Comparison of ENCODE assay signal across 22 cellular contexts in the genomic region with DNA sequence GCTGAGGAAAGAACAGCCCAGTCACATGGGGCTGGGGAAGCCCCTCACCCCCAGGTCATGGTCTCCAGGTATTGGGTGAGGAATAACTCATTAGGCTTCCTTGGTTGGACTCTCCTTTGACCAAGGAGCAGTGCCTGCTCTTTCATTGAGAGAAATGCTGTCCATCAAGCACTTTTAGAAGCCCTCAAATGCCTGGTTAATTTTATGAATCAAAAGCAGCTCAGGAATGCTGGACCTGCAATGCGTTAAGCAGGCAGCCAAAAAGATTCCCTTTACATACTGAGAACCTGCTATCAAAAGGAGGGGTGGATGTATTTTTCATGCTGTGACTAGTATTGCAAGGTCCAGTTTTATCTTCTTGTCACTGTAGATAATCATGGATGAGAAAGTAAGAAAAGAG. TPM values are rescaled to one million over a fixed set of nuclear protein-coding genes. Genes with fewer than 3 reads are reported as not detected.
DNase-seq lines count a peak whose midpoint lies in the region; ATAC-seq and TF ChIP-seq lines count a peak whose summit lies in the region.
"Had no signal": no experiment of that assay in that cellular context is flagged by ENCODE, and none has a peak within 500 bp of the region (broad histone marks: within the 10 kb centered on the region; RNA-seq: fewer than 3 reads in every experiment).

No MANE protein-coding gene starts in this region.

- no peak for ATAC-seq in CD4-positive, alpha-beta T cell (ENCODE audit: poor library complexity)
- ATAC-seq in activated B cell treated with CpG ODN at 0.5 μM for 24 hours (ENCODE audit: low read depth) (no peak), HG02642 (IDR thresholded peaks at IDR 0.05; ENCODE audit: poor library complexity, unreplicated experiment) (no peak)
- ATAC-seq: GM23338 had no signal

- H3K27ac ChIP-seq in CD4-positive, alpha-beta T cell (ENCODE audit: low read depth, low read length) = no peak overlapping the region
- H3K27ac ChIP-seq in iPS-20b (ENCODE audit: low read length) = no peak overlapping the region
- H3K27ac ChIP-seq: BLaER1, SJCRH30 had no signal

- H3K27me3 Mint-ChIP-seq in CD4-positive, alpha-beta T cell = peaks cover 4% of the 10 kb centered on the region
- H3K27me3 Mint-ChIP-seq in activated B cell treated with CpG ODN at 0.5 μM for 24 hours (no peaks in the 10 kb centered on the region), type B pancreatic cell (peaks cover 11% of the 10 kb centered on the region)
- H3K27me3 Mint-ChIP-seq in activated CD4-positive, alpha-beta T cell treated with anti-CD3 and anti-CD28 coated beads, Interleukin-2, amount 10 ng/mL, durations not matched to agents 7 days and 5 days = peaks cover 3% of the 10 kb centered on the region

- H3K36me3 ChIP-seq in iPS-20b (ENCODE audit: insufficient read depth, low read depth, low read length) = peaks cover 13% of the 10 kb centered on the region
- H3K36me3 ChIP-seq: HAP-1, SJCRH30 had no signal

- H3K9me3 ChIP-seq in CD4-positive, alpha-beta T cell (ENCODE audit: control insufficient read depth, low read length) = no peaks in the 10 kb centered on the region
- H3K9me3 ChIP-seq in iPS-20b (ENCODE audit: insufficient read depth, low read depth, low read length) = no peaks in the 10 kb centered on the region
- H3K9me3 ChIP-seq: BLaER1, HAP-1, SJCRH30 had no signal

- H3K9ac ChIP-seq in iPS-20b (ENCODE audit: low read depth, low read length) = peak overlapping the region; percentile 31; the same call in 1 of the 2 replicates
- H3K9ac ChIP-seq: BLaER1 had no signal

- peaks cover 7% of the 10 kb centered on the region for H3K36me3 Mint-ChIP-seq in CD4-positive, alpha-beta T cell (ENCODE audit: low read depth)
- H3K36me3 Mint-ChIP-seq in activated B cell treated with CpG ODN at 0.5 μM for 24 hours (ENCODE audit: low read depth) (peaks cover 24% of the 10 kb centered on the region), type B pancreatic cell (peaks cover 15% of the 10 kb centered on the region)
- H3K36me3 Mint-ChIP-seq in activated CD4-positive, alpha-beta T cell treated with anti-CD3 and anti-CD28 coated beads, Interleukin-2, amount 10 ng/mL, durations not matched to agents 7 days and 5 days (ENCODE audit: low read depth) = peaks cover 15% of the 10 kb centered on the region

- peaks cover 17% of the 10 kb centered on the region; the same call in 1 of the 2 replicates for H3K4me1 ChIP-seq in iPS-20b (ENCODE audit: insufficient read depth, low read length)

- CTCF ChIA-PET in CD4-positive, alpha-beta T cell (lab: Charles Lee) = interaction anchor here (1.0 to 2.1 kb wide), 3 partner anchors 16 to 87 kb away, joined by 3 to 13 read pairs (median 4); no protein-coding TSS in a partner anchor
- CTCF ChIA-PET in activated B cell treated with CpG ODN at 0.5 μM for 24 hours (lab: Charles Lee) = interaction anchor here (0.8 to 3.7 kb wide), 7 partner anchors 16 to 433 kb away, joined by 3 to 56 read pairs (median 11); no protein-coding TSS in a partner anchor
- CTCF ChIA-PET in activated CD4-positive, alpha-beta T cell treated with anti-CD3 and anti-CD28 coated beads, Interleukin-2, amount 10 ng/mL, durations not matched to agents 7 days and 5 days (lab: Charles Lee) = interaction anchor here (0.5 to 1.2 kb wide), 5 partner anchors 36 to 434 kb away, joined by 3 to 4 read pairs (median 3); no protein-coding TSS in a partner anchor

- H3K4me3 ChIP-seq in iPS-20b (ENCODE audit: low read length) = no peak overlapping the region
- H3K4me3 ChIP-seq: BLaER1, GM23338, HAP-1, SJCRH30 had no signal

- no peaks in the 10 kb centered on the region for H3K9me3 Mint-ChIP-seq in CD4-positive, alpha-beta T cell
- H3K9me3 Mint-ChIP-seq in activated B cell treated with CpG ODN at 0.5 μM for 24 hours (no peaks in the 10 kb centered on the region), type B pancreatic cell (no peaks in the 10 kb centered on the region)
- no peaks in the 10 kb centered on the region for H3K9me3 Mint-ChIP-seq in activated CD4-positive, alpha-beta T cell treated with anti-CD3 and anti-CD28 coated beads, Interleukin-2, amount 10 ng/mL, durations not matched to agents 7 days and 5 days
- H3K9me3 Mint-ChIP-seq: CD8-positive, alpha-beta memory T cell; GM23338 had no signal

- DNase-seq in CD4-positive, alpha-beta T cell = no peak
- DNase-seq in activated B cell treated with CpG ODN at 0.5 μM for 24 hours = no peak
- DNase-seq in type B pancreatic cell (ENCODE audit: extremely low spot score, unreplicated experiment) = no peak
- no peak for DNase-seq in NCI-H69 (lab: John Stamatoyannopoulos, UW)
- DNase-seq in activated CD4-positive, alpha-beta T cell treated with anti-CD3 and anti-CD28 coated beads, Interleukin-2, amount 10 ng/mL, durations not matched to agents 7 days and 5 days = no peak
- DNase-seq: Calu3; CD8-positive, alpha-beta memory T cell; DMS153; KG1; NCI-H1105; NCI-H1694; NCI-H2081; NCI-H2171; NCI-H345; NCI-H524; NCI-H82; SJCRH30 had no signal

- no peaks in the 10 kb centered on the region for H3K27me3 ChIP-seq in CD4-positive, alpha-beta T cell (ENCODE audit: control insufficient read depth, insufficient read depth, low read length)
- peaks cover 16% of the 10 kb centered on the region; the same call in 1 of the 2 replicates for H3K27me3 ChIP-seq in iPS-20b (ENCODE audit: insufficient read depth, low read length)
- H3K27me3 ChIP-seq: BLaER1, SJCRH30 had no signal

- POLR2A ChIA-PET in CD4-positive, alpha-beta T cell (lab: Charles Lee) = interaction anchor here (0.9 to 1.3 kb wide), 2 partner anchors 16 to 165 kb away, joined by 3 to 4 read pairs; no protein-coding TSS in a partner anchor
- POLR2A ChIA-PET in activated B cell treated with CpG ODN at 0.5 μM for 24 hours (lab: Charles Lee) = interaction anchor here (1.4 to 10.0 kb wide), 5 partner anchors 14 to 166 kb away, joined by 4 to 257 read pairs (median 47); no protein-coding TSS in a partner anchor
- POLR2A ChIA-PET in activated CD4-positive, alpha-beta T cell treated with anti-CD3 and anti-CD28 coated beads, Interleukin-2, amount 10 ng/mL, durations not matched to agents 7 days and 5 days (lab: Charles Lee) = no interaction called here

- H3K4me3 Mint-ChIP-seq in CD4-positive, alpha-beta T cell = peak overlapping the region; percentile 96
- H3K4me3 Mint-ChIP-seq in activated B cell treated with CpG ODN at 0.5 μM for 24 hours (no peak overlapping the region), type B pancreatic cell (peak overlapping the region; percentile 46)
- H3K4me3 Mint-ChIP-seq in activated CD4-positive, alpha-beta T cell treated with anti-CD3 and anti-CD28 coated beads, Interleukin-2, amount 10 ng/mL, durations not matched to agents 7 days and 5 days = no peak overlapping the region

- H3K27ac Mint-ChIP-seq in CD4-positive, alpha-beta T cell = no peak overlapping the region
- H3K27ac Mint-ChIP-seq in activated B cell treated with CpG ODN at 0.5 μM for 24 hours = peak overlapping the region; percentile 35
- peak overlapping the region; percentile 87 for H3K27ac Mint-ChIP-seq in type B pancreatic cell
- H3K27ac Mint-ChIP-seq in activated CD4-positive, alpha-beta T cell treated with anti-CD3 and anti-CD28 coated beads, Interleukin-2, amount 10 ng/mL, durations not matched to agents 7 days and 5 days = no peak overlapping the region
- H3K27ac Mint-ChIP-seq: GM23338 had no signal

- H3K4me1 Mint-ChIP-seq in CD4-positive, alpha-beta T cell (ENCODE audit: low read depth) = peaks cover 36% of the 10 kb centered on the region
- H3K4me1 Mint-ChIP-seq in activated B cell treated with CpG ODN at 0.5 μM for 24 hours (peaks cover 62% of the 10 kb centered on the region), type B pancreatic cell (ENCODE audit: unreplicated experiment) (peaks cover 26% of the 10 kb centered on the region)
- H3K4me1 Mint-ChIP-seq in activated CD4-positive, alpha-beta T cell treated with anti-CD3 and anti-CD28 coated beads, Interleukin-2, amount 10 ng/mL, durations not matched to agents 7 days and 5 days = peaks cover 49% of the 10 kb centered on the region

- TF ChIP-seq CTCF in CD4-positive, alpha-beta T cell (IDR thresholded peaks at IDR 0.05) = no peak
- no peak for TF ChIP-seq CTCF in activated B cell treated with CpG ODN at 0.5 μM for 24 hours (IDR thresholded peaks at IDR 0.05)
- no peak for TF ChIP-seq CTCF in type B pancreatic cell (conservative IDR thresholded peaks at IDR 0.05)

- intact Hi-C loops in CD4-positive, alpha-beta T cell (cut with DNase I, micrococcal nuclease) = loop anchor here (5.0 to 10.0 kb wide), 6 partner anchors 65 to 792 kb away; partner anchors contain the start of gene MAN1A2 (in 1 of the 2)
- intact Hi-C loops in activated B cell treated with CpG ODN at 0.5 μM for 24 hours (cut with micrococcal nuclease) = loop anchor here (5.0 to 10.0 kb wide), 4 partner anchors 362 to 1090 kb away; partner anchors contain the start of gene MAN1A2

RNA-seq across cellular contexts. Expression of gene CD58, which starts 1.9 kb away (rescaled TPM):
- 1 to 10 TPM; 4.2 to 5.7 TPM for total RNA-seq in CD4-positive, alpha-beta T cell
- 146 and 160 TPM in 2 replicates for total RNA-seq in activated B cell treated with CpG ODN at 0.5 μM for 24 hours
- 7.2 and 10.7 TPM in 2 replicates for total RNA-seq in type B pancreatic cell (ENCODE audit: low replicate concordance)
- total RNA-seq in activated CD4-positive, alpha-beta T cell treated with anti-CD3 and anti-CD28 coated beads, Interleukin-2, amount 10 ng/mL, durations not matched to agents 7 days and 5 days = 10 to 100 TPM; 22.5 to 29.2 TPM

Comparison
In these comparisons a context has a peak if more than half of its experiments do, and no peak if none do; other contexts are left out.
1. H3K27ac Mint-ChIP-seq: peak in activated B cell treated with CpG ODN at 0.5 μM for 24 hours (single experiment) and type B pancreatic cell (single experiment); none in CD4-positive, alpha-beta T cell (single experiment) and activated CD4-positive, alpha-beta T cell treated with anti-CD3 and anti-CD28 coated beads, Interleukin-2, amount 10 ng/mL, durations not matched to agents 7 days and 5 days (single experiment).
2. H3K4me3 Mint-ChIP-seq: peak in CD4-positive, alpha-beta T cell (single experiment) and type B pancreatic cell (single experiment); none in activated B cell treated with CpG ODN at 0.5 μM for 24 hours (single experiment) and activated CD4-positive, alpha-beta T cell treated with anti-CD3 and anti-CD28 coated beads, Interleukin-2, amount 10 ng/mL, durations not matched to agents 7 days and 5 days (single experiment).